ENCODE assay signal across 21 cellular contexts in the genomic region with DNA sequence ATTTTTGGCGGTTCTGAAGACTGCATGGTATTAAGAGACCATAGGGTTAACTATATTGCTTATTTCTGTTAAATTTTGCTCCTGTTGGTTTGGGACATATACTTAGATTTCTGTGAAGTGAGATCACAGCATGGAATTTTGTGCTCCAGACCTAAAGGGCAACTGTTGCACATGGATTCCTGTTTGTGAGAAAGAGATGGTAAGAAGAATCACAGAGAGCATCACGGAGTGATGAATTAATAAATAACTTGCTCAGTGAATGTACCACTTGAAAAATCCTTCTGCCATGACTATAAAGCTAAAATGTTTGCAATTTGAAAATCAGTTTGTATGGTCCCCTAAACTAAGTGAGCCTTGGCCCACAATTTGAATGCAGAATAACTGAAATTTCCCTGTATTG. TPM values are rescaled to one million over a fixed set of nuclear protein-coding genes. Genes with fewer than 3 reads are reported as not detected.
DNase-seq lines count a peak whose midpoint lies in the region; ATAC-seq and TF ChIP-seq lines count a peak whose summit lies in the region.
"Had no signal": no experiment of that assay in that cellular context is flagged by ENCODE, and none has a peak within 500 bp of the region (broad histone marks: within the 10 kb centered on the region; RNA-seq: fewer than 3 reads in every experiment).

No MANE protein-coding gene starts in this region.

- no peaks in the 10 kb centered on the region for H3K4me1 ChIP-seq in prostate gland (replicated peaks)

- no peak overlapping the region for H3K27ac Mint-ChIP-seq in neural crest cell (ENCODE audit: unreplicated experiment)
- H3K27ac Mint-ChIP-seq: CD4-positive, alpha-beta T cell had no signal

- 97% methylated on average over 2 of the region's 2 CpGs for WGBS in prostate gland

- intact Hi-C loops in prostate gland (cut with DNase I) = no loop called here

- 0 out of 2 replicates have a peak overlapping the region, but pooled peaks have one; percentile 4 for H3K27ac ChIP-seq in SK-N-MC
- no peak overlapping the region for H3K27ac ChIP-seq in prostate gland
- H3K27ac ChIP-seq: BLaER1 had no signal

- peaks cover 28% of the 10 kb centered on the region for H3K4me1 Mint-ChIP-seq in neural crest cell

- H3K4me3 ChIP-seq in SK-N-MC (no peak overlapping the region), prostate gland (no peak overlapping the region)
- H3K4me3 ChIP-seq: BLaER1 had no signal

- H3K36me3 Mint-ChIP-seq in neural crest cell (ENCODE audit: low read depth) = peaks cover 25% of the 10 kb centered on the region

- no peaks in the 10 kb centered on the region for H3K9me3 Mint-ChIP-seq in neural crest cell
- H3K9me3 Mint-ChIP-seq: CD4-positive, alpha-beta T cell had no signal

- no peak overlapping the region for H3K9ac ChIP-seq in SK-N-MC (ENCODE audit: insufficient read length)
- H3K9ac ChIP-seq: BLaER1 had no signal

- TF ChIP-seq POLR2A in prostate gland (IDR thresholded peaks at IDR 0.05) = no peak

- ATAC-seq in HG02610 (IDR thresholded peaks at IDR 0.05; ENCODE audit: unreplicated experiment) = no peak
- ATAC-seq: HCT116 had no signal

- H3K9me3 ChIP-seq in SK-N-MC (ENCODE audit: low read depth, low read length) (no peaks in the 10 kb centered on the region), prostate gland (no peaks in the 10 kb centered on the region)
- H3K9me3 ChIP-seq: BLaER1 had no signal

- no peaks in the 10 kb centered on the region for H3K27me3 Mint-ChIP-seq in neural crest cell (ENCODE audit: low read depth)

- peak overlapping the region; percentile 48 for H3K4me3 Mint-ChIP-seq in neural crest cell
- H3K4me3 Mint-ChIP-seq: CD4-positive, alpha-beta T cell had no signal

- peak; percentile 17 for DNase-seq in EL
- DNase-seq in SK-N-MC (ENCODE audit: low read depth, low spot score) = no peak
- DNase-seq in islet precursor cell = peak; percentile 1
- no peak for DNase-seq in neural crest cell (ENCODE audit: low read depth, low spot score)
- no peak for DNase-seq in prostate gland (ENCODE audit: low spot score)
- no peak for DNase-seq in activated CD8-positive, alpha-beta memory T cell treated with anti-CD3 and anti-CD28 coated beads, Interleukin-2, amount 50 U/mL, for 48 hours
- no peak for DNase-seq in GM19238 (ENCODE audit: insufficient read length, low spot score)
- DNase-seq: CD4-positive, alpha-beta T cell; COR-L47; DND-41; KG1; NCI-H1105 treated with DMSO at 0.1 percent for 48 hours; NCI-H2081; NCI-H2171; NCI-H446; NCI-H526; Right ventricle myocardium superior; SW 1271 had no signal

- no peaks in the 10 kb centered on the region for H3K27me3 ChIP-seq in prostate gland (replicated peaks; ENCODE audit: insufficient read depth)
- H3K27me3 ChIP-seq: BLaER1 had no signal

- TF ChIP-seq CTCF in neural crest cell (conservative IDR thresholded peaks at IDR 0.05) (no peak), prostate gland (IDR thresholded peaks at IDR 0.05) (no peak)

- H3K36me3 ChIP-seq in SK-N-MC (ENCODE audit: insufficient read depth, low read length) = peaks cover 91% of the 10 kb centered on the region
- H3K36me3 ChIP-seq in prostate gland = no peaks in the 10 kb centered on the region

RNA-seq across cellular contexts. Expression of gene PSAT1, which starts 4.5 kb away (rescaled TPM):
- total RNA-seq in neural crest cell = 164 and 166 TPM in 2 replicates
- 10 to 100 TPM; 30.4 to 45.8 TPM for total RNA-seq in prostate gland

Comparison
In these comparisons a context has a peak if more than half of its experiments do, and no peak if none do; other contexts are left out.
1. DNase-seq: peak in EL (single experiment) and islet precursor cell (single experiment); none in SK-N-MC (single experiment), neural crest cell (single experiment), prostate gland (single experiment), activated CD8-positive, alpha-beta memory T cell treated with anti-CD3 and anti-CD28 coated beads, Interleukin-2, amount 50 U/mL, for 48 hours (single experiment) and GM19238 (single experiment).